ENCODE assay signal across 9 cellular contexts in the genomic region with DNA sequence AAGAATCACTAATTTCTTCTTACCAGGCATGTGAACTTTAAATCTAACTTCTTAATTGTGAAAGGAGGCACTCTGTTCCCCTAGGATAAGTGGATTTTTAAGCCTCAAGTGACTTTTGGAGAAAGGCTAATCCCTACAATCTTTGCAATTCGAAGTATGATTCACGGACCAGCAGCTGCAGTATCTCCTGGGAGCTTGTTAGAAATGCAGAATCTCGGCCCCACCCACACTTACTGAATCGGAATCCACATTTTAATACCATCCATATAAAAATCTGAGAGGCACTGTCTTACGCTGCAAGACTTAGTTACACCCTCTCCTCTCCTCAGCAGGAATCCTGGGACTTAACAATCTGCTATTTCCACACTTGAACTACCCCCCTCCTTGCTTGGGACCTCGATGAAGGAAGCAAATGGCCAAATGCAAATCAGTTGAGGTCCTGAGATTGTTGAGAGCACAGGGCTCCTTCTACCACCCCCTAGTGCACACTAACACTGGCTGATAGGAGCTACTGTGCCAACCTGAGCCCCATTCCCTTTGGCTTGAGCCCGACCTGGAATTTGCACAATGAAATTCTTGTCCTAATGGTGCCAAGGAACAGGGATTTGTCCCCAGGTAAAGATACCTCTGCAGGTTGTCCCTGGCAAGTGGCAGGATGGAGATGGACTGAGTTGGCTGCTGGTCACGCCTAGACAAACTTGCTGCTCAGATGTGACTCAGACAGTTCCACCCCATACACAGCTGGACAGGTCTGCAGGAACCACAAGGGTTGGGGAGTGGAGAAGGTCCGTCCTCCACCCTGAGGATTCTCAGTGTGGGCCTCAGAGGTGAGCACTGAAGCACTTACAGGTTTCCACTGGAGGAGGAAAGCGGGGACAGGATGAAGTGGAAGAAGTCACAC. TPM values are rescaled to one million over a fixed set of nuclear protein-coding genes. Genes with fewer than 3 reads are reported as not detected.
DNase-seq lines count a peak whose midpoint lies in the region; ATAC-seq, FAIRE-seq and TF ChIP-seq lines count a peak whose summit lies in the region.
"Had no signal": no experiment of that assay in that cellular context is flagged by ENCODE, and none has a peak within 500 bp of the region (broad histone marks: within the 10 kb centered on the region; RNA-seq: fewer than 3 reads in every experiment).

No MANE protein-coding gene starts in this region.

- H3K4me3 ChIP-seq in BJ (ENCODE audit: low read depth, low read length): no peak overlapping the region

- intact Hi-C loops in natural killer cell (cut with micrococcal nuclease): loop anchor here (2.0 kb wide), 1 partner anchor 15 kb away; no protein-coding TSS in a partner anchor

- CTCF ChIA-PET in BJ (lab: Yijun Ruan, JAX): interaction anchor here (0.9 to 5.2 kb wide), 6 partner anchors 11 to 43 kb away, joined by 3 to 35 read pairs (median 4); partner anchors contain the start of gene ITPRIP

- no peaks in the 10 kb centered on the region for H3K27me3 Mint-ChIP-seq in natural killer cell (ENCODE audit: low read depth in 2 of 2)

- H3K4me3 Mint-ChIP-seq in natural killer cell: peak overlapping the region; percentile 57

- FAIRE-seq in urothelium cell line (lab: Jason Lieb, UNC): no peak

- no peaks in the 10 kb centered on the region for H3K27me3 ChIP-seq in BJ (ENCODE audit: control insufficient read depth, insufficient read depth, low read length)

- TF ChIP-seq CTCF in BJ (IDR thresholded peaks at IDR 0.05; ENCODE audit: insufficient read depth, low read depth, low read length): no peak
- TF ChIP-seq CTCF in natural killer cell (IDR thresholded peaks at IDR 0.05): no peak

- DNase-seq in BJ (ENCODE audit: low read depth): peak; percentile 77
- peak; percentile 86 for DNase-seq in dedifferentiated amniotic fluid mesenchymal stem cell (ENCODE audit: extremely low spot score)
- DNase-seq in natural killer cell: no peak
- DNase-seq in urothelium cell line (ENCODE audit: low spot score): no peak
- no peak for DNase-seq in NCI-H345 treated with DMSO at 0.1 percent for 48 hours (lab: John Stamatoyannopoulos, UW; ENCODE audit: unreplicated experiment)
- DNase-seq in HuH-7 (ENCODE audit: low spot score): no peak
- DNase-seq: NK-92 treated with Interleukin-12 subunit alpha and Interleukin-12 subunit beta, amount 100 ng/mL, for 24 hours had no signal

- no peaks in the 10 kb centered on the region for H3K9me3 Mint-ChIP-seq in natural killer cell

- POLR2A ChIA-PET in BJ (lab: Charles Lee): no interaction called here

- peak; percentile 65 for ATAC-seq in HG02852 (IDR thresholded peaks at IDR 0.05; ENCODE audit: unreplicated experiment)
- ATAC-seq in natural killer cell: no peak
- ATAC-seq in GM19397 (IDR thresholded peaks at IDR 0.05; ENCODE audit: unreplicated experiment): no peak

- peak overlapping the region; percentile 70 to 100 for H3K27ac Mint-ChIP-seq in natural killer cell

- H3K36me3 ChIP-seq in BJ (ENCODE audit: control insufficient read depth, insufficient read depth, low read length): peaks cover 32% of the 10 kb centered on the region

- H3K36me3 Mint-ChIP-seq in natural killer cell: no peaks in the 10 kb centered on the region

- H3K4me1 Mint-ChIP-seq in natural killer cell: peaks cover 64 to 76% of the 10 kb centered on the region in 2 donors

RNA-seq across cellular contexts. Expression of gene ITPRIP, which starts 20.8 kb away (rescaled TPM):
- 24.4 and 33.6 TPM in 2 replicates for polyA plus RNA-seq in BJ (2011; rRNA removed)
- 25.3 and 28.0 TPM in 2 replicates for polyA minus RNA-seq in BJ (2011; rRNA and poly(A)+ RNA removed)
- 100 to 1,000 TPM; 172 to 225 (median 176) TPM for total RNA-seq in natural killer cell

RNA-seq across cellular contexts. Expression of gene CFAP58, which starts 36.2 kb away (rescaled TPM):
- polyA plus RNA-seq in BJ (2011; rRNA removed): 0.23 and 0.37 TPM in 2 replicates
- 0.09 and 0.10 TPM in 2 replicates for polyA minus RNA-seq in BJ (2011; rRNA and poly(A)+ RNA removed)
- total RNA-seq in natural killer cell: under 1 TPM; 0.07 to 0.15 (median 0.11) TPM

RNA-seq across cellular contexts. Expression of gene GSTO2, which starts 48.5 kb away (rescaled TPM):
- polyA plus RNA-seq in BJ (2011; rRNA removed): 4.9 and 7.0 TPM in 2 replicates
- polyA minus RNA-seq in BJ (2011; rRNA and poly(A)+ RNA removed): 2.5 and 2.9 TPM in 2 replicates
- 1 to 10 TPM in 1 of 3 donors, under 1 TPM in 2; 0.75 to 1.4 (median 0.84) TPM for total RNA-seq in natural killer cell

Comparison
In these comparisons a context has a peak if more than half of its experiments do, and no peak if none do; other contexts are left out.
1. DNase-seq: peak in BJ (single experiment) and dedifferentiated amniotic fluid mesenchymal stem cell (single experiment); none in natural killer cell (single experiment), urothelium cell line (single experiment), NCI-H345 treated with DMSO at 0.1 percent for 48 hours (single experiment) and HuH-7 (single experiment).